In genomic region chr5:164153469-164154172, GRCh38 we compare ENCODE assay signal across 2 cellular contexts.
TF ChIP-seq lines count a peak whose summit lies in the region.

No MANE protein-coding gene starts in this region.

TF ChIP-seq in SK-N-SH, 30 proteins besides CTCF, POLR2A, EP300 and RAD21 (continued from another document):
- no peak for TF ChIP-seq IRF3 (IDR thresholded peaks at IDR 0.05; ENCODE audit: low read depth, low read length)
- TF ChIP-seq RCOR1 (IDR thresholded peaks at IDR 0.05; ENCODE audit: low read length) = no peak
- TF ChIP-seq ZBTB33 (IDR thresholded peaks at IDR 0.05; ENCODE audit: borderline replicate concordance, low read depth) = no peak
TF ChIP-seq in SK-N-SH: peak in this region for 0.

TF ChIP-seq in SK-N-SH treated with all-trans-retinoic acid at 6 μM for 48 hours, 23 proteins besides CTCF, POLR2A, EP300 and RAD21 (continued from another document):
- TF ChIP-seq POU6F1 (CRISPR knock-in tag; IDR thresholded peaks at IDR 0.05; ENCODE audit: borderline replicate concordance, low read depth) (no peak), ARNTL (CRISPR knock-in tag; IDR thresholded peaks at IDR 0.05; ENCODE audit: borderline replicate concordance, low read depth) (no peak), TSHZ2 (CRISPR knock-in tag; IDR thresholded peaks at IDR 0.05) (no peak), ZNF565 (CRISPR knock-in tag; conservative IDR thresholded peaks at IDR 0.05; ENCODE audit: low read depth) (no peak), PPARA (CRISPR knock-in tag; IDR thresholded peaks at IDR 0.05; ENCODE audit: borderline replicate concordance) (no peak), RARB (CRISPR knock-in tag; IDR thresholded peaks at IDR 0.05) (no peak), GLIS3 (CRISPR knock-in tag; IDR thresholded peaks at IDR 0.05) (no peak)
